ENCODE assay signal across 9 cellular contexts in the genomic region with DNA sequence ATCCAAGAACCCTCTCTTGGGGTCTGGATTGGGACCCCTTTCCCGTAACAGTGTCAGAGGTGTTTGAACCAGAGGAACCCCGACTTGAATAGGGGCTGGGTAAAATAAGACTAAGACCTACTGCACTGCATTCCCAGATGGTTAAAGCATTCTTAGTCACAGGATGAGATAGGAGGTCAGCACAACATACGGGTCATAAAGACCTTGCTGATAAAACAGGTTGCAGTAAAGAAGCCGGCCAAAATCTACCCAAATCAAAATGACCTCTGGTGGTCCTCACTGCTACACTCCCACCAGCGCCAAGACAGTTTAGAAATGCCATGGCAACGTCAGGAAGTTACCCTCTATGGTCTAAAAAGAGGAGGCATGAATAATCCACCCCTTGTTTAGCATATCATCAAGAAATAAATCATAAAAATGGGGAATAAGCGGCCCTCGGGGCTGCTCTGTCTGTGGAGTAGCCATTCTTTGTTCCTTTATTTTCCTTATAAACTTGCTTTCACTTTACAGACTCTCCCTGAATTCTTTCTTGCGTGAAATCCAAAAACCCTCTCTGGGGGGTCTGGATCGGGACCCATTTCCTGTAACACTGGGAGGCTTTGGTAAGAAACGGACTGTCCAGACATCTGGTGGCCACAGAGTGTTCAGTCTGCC. TPM values are rescaled to one million over a fixed set of nuclear protein-coding genes. Genes with fewer than 3 reads are reported as not detected.
DNase-seq lines count a peak whose midpoint lies in the region; ATAC-seq and TF ChIP-seq lines count a peak whose summit lies in the region.
"Had no signal": no experiment of that assay in that cellular context is flagged by ENCODE, and none has a peak within 500 bp of the region (broad histone marks: within the 10 kb centered on the region; RNA-seq: fewer than 3 reads in every experiment).

No MANE protein-coding gene starts in this region.

- H3K4me3 Mint-ChIP-seq in T-helper 2 cell treated with Interferon-gamma antibody and Interleukin-4, amounts not matched to agents 5 μg/mL and 100 μg/mL, for 36 hours: peak overlapping the region; percentile 80
- H3K4me3 Mint-ChIP-seq in activated naive CD8-positive, alpha-beta T cell treated with anti-CD3 and anti-CD28 coated beads, Interleukin-2, amount 50 U/mL, for 24 hours: peak overlapping the region; percentile 30

- H3K4me2 ChIP-seq in hepatocyte: peak overlapping the region; percentile 77

- H2AFZ ChIP-seq in hepatocyte: peak overlapping the region; percentile 67

- H3K4me1 ChIP-seq in hepatocyte (ENCODE audit: insufficient read depth) (peaks cover 4% of the 10 kb centered on the region), testis (peaks cover 45% of the 10 kb centered on the region)

- DNase-seq in T-helper 2 cell treated with Interferon-gamma antibody and Interleukin-4, amounts not matched to agents 5 μg/mL and 100 μg/mL, for 36 hours (ENCODE audit: low spot score): no peak
- no peak for DNase-seq in T-helper 2 cell
- DNase-seq in activated naive CD8-positive, alpha-beta T cell treated with anti-CD3 and anti-CD28 coated beads, Interleukin-2, amount 50 U/mL, for 24 hours: no peak
- DNase-seq in hepatocyte (ENCODE audit: low spot score): no peak
- DNase-seq in testis: no peak
- no peak for DNase-seq in activated CD8-positive, alpha-beta memory T cell treated with anti-CD3 and anti-CD28 coated beads for 24 hours

- H3K9me3 ChIP-seq in hepatocyte (ENCODE audit: low read depth): no peaks in the 10 kb centered on the region
- H3K9me3 ChIP-seq in testis: no peaks in the 10 kb centered on the region

- H3K36me3 Mint-ChIP-seq in T-helper 2 cell treated with Interferon-gamma antibody and Interleukin-4, amounts not matched to agents 5 μg/mL and 100 μg/mL, for 36 hours (ENCODE audit: low read depth): no peaks in the 10 kb centered on the region
- H3K36me3 Mint-ChIP-seq in activated naive CD8-positive, alpha-beta T cell treated with anti-CD3 and anti-CD28 coated beads, Interleukin-2, amount 50 U/mL, for 24 hours (ENCODE audit: low read depth): no peaks in the 10 kb centered on the region

- no peak for TF ChIP-seq POLR2A in testis (IDR thresholded peaks at IDR 0.05)

- H3K4me1 Mint-ChIP-seq in T-helper 2 cell treated with Interferon-gamma antibody and Interleukin-4, amounts not matched to agents 5 μg/mL and 100 μg/mL, for 36 hours (ENCODE audit: low read depth): peaks cover 9% of the 10 kb centered on the region
- peaks cover 11% of the 10 kb centered on the region for H3K4me1 Mint-ChIP-seq in activated naive CD8-positive, alpha-beta T cell treated with anti-CD3 and anti-CD28 coated beads, Interleukin-2, amount 50 U/mL, for 24 hours

- H3K27ac ChIP-seq in hepatocyte (peak overlapping the region; percentile 69), testis (peak overlapping the region; percentile 79 to 87)
- H3K27ac ChIP-seq: HL-60 had no signal

- no peak for ATAC-seq in activated naive CD8-positive, alpha-beta T cell treated with anti-CD3 and anti-CD28 coated beads, Interleukin-2, amount 50 U/mL, for 24 hours
- ATAC-seq in HG03432 (IDR thresholded peaks at IDR 0.05; ENCODE audit: unreplicated experiment) (no peak), HG02973 (IDR thresholded peaks at IDR 0.05; ENCODE audit: unreplicated experiment) (no peak)

- H3K27me3 Mint-ChIP-seq in T-helper 2 cell treated with Interferon-gamma antibody and Interleukin-4, amounts not matched to agents 5 μg/mL and 100 μg/mL, for 36 hours (ENCODE audit: low read depth): peaks cover 29% of the 10 kb centered on the region
- H3K27me3 Mint-ChIP-seq in activated naive CD8-positive, alpha-beta T cell treated with anti-CD3 and anti-CD28 coated beads, Interleukin-2, amount 50 U/mL, for 24 hours: peaks cover 31% of the 10 kb centered on the region

- H3K9me2 ChIP-seq in hepatocyte (replicated peaks; ENCODE audit: insufficient read depth): no peaks in the 10 kb centered on the region

- intact Hi-C loops in testis (cut with DNase I; ENCODE audit: low total_unique reads): no loop called here

- no peaks in the 10 kb centered on the region for H3K27me3 ChIP-seq in hepatocyte
- no peaks in the 10 kb centered on the region for H3K27me3 ChIP-seq in testis

- no peaks in the 10 kb centered on the region for H4K20me1 ChIP-seq in hepatocyte (ENCODE audit: insufficient read depth, poor library complexity, severe bottlenecking)

- TF ChIP-seq CTCF in hepatocyte (IDR thresholded peaks at IDR 0.05; ENCODE audit: poor library complexity) (no peak), testis (IDR thresholded peaks at IDR 0.05) (no peak)

- no peak overlapping the region for H3K27ac Mint-ChIP-seq in T-helper 2 cell treated with Interferon-gamma antibody and Interleukin-4, amounts not matched to agents 5 μg/mL and 100 μg/mL, for 36 hours
- H3K27ac Mint-ChIP-seq in activated naive CD8-positive, alpha-beta T cell treated with anti-CD3 and anti-CD28 coated beads, Interleukin-2, amount 50 U/mL, for 24 hours: no peak overlapping the region

- H3K36me3 ChIP-seq in hepatocyte (replicated peaks; ENCODE audit: insufficient read depth, low read depth) (no peaks in the 10 kb centered on the region), testis (ENCODE audit: low read depth, missing control alignments) (no peaks in the 10 kb centered on the region)

- 41% methylated on average over 11 of the region's 11 CpGs for WGBS in hepatocyte (ENCODE audit: low lambda C conversion rate, missing lambda C conversion rate)
- WGBS in testis, 2 donors: 29 to 33% methylated on average over 11 of the region's 11 CpGs

- no peaks in the 10 kb centered on the region for H3K9me3 Mint-ChIP-seq in T-helper 2 cell treated with Interferon-gamma antibody and Interleukin-4, amounts not matched to agents 5 μg/mL and 100 μg/mL, for 36 hours
- no peaks in the 10 kb centered on the region for H3K9me3 Mint-ChIP-seq in activated naive CD8-positive, alpha-beta T cell treated with anti-CD3 and anti-CD28 coated beads, Interleukin-2, amount 50 U/mL, for 24 hours

- peaks cover 4% of the 10 kb centered on the region for H3K79me2 ChIP-seq in hepatocyte

- H3K4me3 ChIP-seq in hepatocyte: no peak overlapping the region
- peak overlapping the region in 1 of 2 donors; percentile 15 for H3K4me3 ChIP-seq in testis

RNA-seq across cellular contexts. Expression of a gene that starts 4.4 kb away (rescaled TPM):
- 17.9 and 21.9 TPM in 2 replicates for total RNA-seq in hepatocyte
- 17.0 and 30.1 TPM in 2 replicates for polyA plus RNA-seq in hepatocyte
- total RNA-seq in testis: 100 to 1,000 TPM; 231 to 283 TPM
- polyA plus RNA-seq in testis (ENCODE audit: insufficient read depth, low read depth, low replicate concordance): 70.6 TPM

Comparison
In these comparisons a context has a peak if more than half of its experiments do, and no peak if none do; other contexts are left out.
1. RNA of a gene that starts 4.4 kb away (total RNA-seq): 231 to 283 TPM in testis; 17.9 to 21.9 TPM in hepatocyte; every median in the first group is over 10 times any median in the second.